2 cellular contexts compared by ENCODE assay signal in genomic region chr3:113274425-113274824, GRCh38.
TF ChIP-seq lines count a peak whose summit lies in the region.

No MANE protein-coding gene starts in this region.

TF ChIP-seq in IMR-90, 13 proteins besides CTCF, POLR2A, EP300 and RAD21:
- no peak for TF ChIP-seq MAZ (IDR thresholded peaks at IDR 0.05; ENCODE audit: borderline replicate concordance, low read depth, low read length)
- no peak for TF ChIP-seq MXI1 (IDR thresholded peaks at IDR 0.05; ENCODE audit: borderline replicate concordance, low read depth, low read length)
- no peak for TF ChIP-seq BHLHE40 (IDR thresholded peaks at IDR 0.05; ENCODE audit: low read depth, low read length)
- no peak for TF ChIP-seq CEBPB (IDR thresholded peaks at IDR 0.05; ENCODE audit: low read depth, low read length)
- TF ChIP-seq FOS (IDR thresholded peaks at IDR 0.05; ENCODE audit: low read depth, low read length): no peak
- TF ChIP-seq CHD1 (IDR thresholded peaks at IDR 0.05; ENCODE audit: low read depth, low read length): no peak
- TF ChIP-seq ELK1 (IDR thresholded peaks at IDR 0.05; ENCODE audit: borderline replicate concordance, low read depth, low read length): no peak
- no peak for TF ChIP-seq SMC3 (IDR thresholded peaks at IDR 0.05; ENCODE audit: low read depth, low read length)
- no peak for TF ChIP-seq MAFK (IDR thresholded peaks at IDR 0.05; ENCODE audit: low read depth, low read length)

TF ChIP-seq in GM23338, 12 proteins besides CTCF, POLR2A, EP300 and RAD21:
- TF ChIP-seq ZNF462 (CRISPR knock-in tag; IDR thresholded peaks at IDR 0.05) (no peak), CREB1 (CRISPR knock-in tag; IDR thresholded peaks at IDR 0.05; ENCODE audit: low read depth) (no peak), REST (IDR thresholded peaks at IDR 0.05; ENCODE audit: unreplicated experiment) (no peak), EZH2phosphoT487 (IDR thresholded peaks at IDR 0.05; ENCODE audit: unreplicated experiment) (no peak), JUNB (IDR thresholded peaks at IDR 0.05; ENCODE audit: unreplicated experiment) (no peak), STAT1 (IDR thresholded peaks at IDR 0.05; ENCODE audit: unreplicated experiment) (no peak), EZH2 (IDR thresholded peaks at IDR 0.05; ENCODE audit: low read depth, unreplicated experiment) (no peak), ZNF114 (CRISPR knock-in tag; IDR thresholded peaks at IDR 0.05) (no peak), NANOG (IDR thresholded peaks at IDR 0.05; ENCODE audit: borderline replicate concordance) (no peak), ZNF331 (CRISPR knock-in tag; IDR thresholded peaks at IDR 0.05; ENCODE audit: low read depth) (no peak), ETS1 (IDR thresholded peaks at IDR 0.05) (no peak), POLR2AphosphoS5 (IDR thresholded peaks at IDR 0.05; ENCODE audit: low read depth) (no peak)
TF ChIP-seq in GM23338: peak in this region for 0.
